Comparison of ENCODE assay signal across 21 cellular contexts in genomic region chr15:98528056-98528725, GRCh38.
"Had no signal": no experiment of that assay in that cellular context is flagged by ENCODE, and none has a peak within 500 bp of the region (broad histone marks: within the 10 kb centered on the region; RNA-seq: fewer than 3 reads in every experiment).

No MANE protein-coding gene starts in this region.

- H3K4me3 ChIP-seq: coronary artery, hepatocyte, lung, smooth muscle cell, thyroid gland had no signal

- H3K9me3 ChIP-seq: thyroid gland had no signal

- FAIRE-seq: endothelial cell of umbilical vein, kidney, urothelium cell line had no signal

- H3K79me2 ChIP-seq: hepatocyte had no signal

- H3K4me1 ChIP-seq: thyroid gland had no signal

- H2AFZ ChIP-seq: hepatocyte had no signal

- H3K27ac ChIP-seq: coronary artery, hepatocyte, thyroid gland had no signal

- H3K4me2 ChIP-seq: hepatocyte, smooth muscle cell had no signal

- H3K27me3 ChIP-seq: thyroid gland had no signal

- H3K36me3 ChIP-seq: thyroid gland had no signal

- ATAC-seq: left ventricle myocardium superior; naive thymus-derived CD4-positive, alpha-beta T cell; right cardiac atrium had no signal

- DNase-seq: effector CD4-positive, alpha-beta T cell; endodermal cell; erythroblast; foreskin melanocyte; kidney; left cardiac atrium; left ventricle myocardium superior; mesendoderm; naive thymus-derived CD4-positive, alpha-beta T cell; nephron progenitor cell; posterior cingulate gyrus; right cardiac atrium; stimulated activated CD4-positive, alpha-beta T cell treated with anti-CD3 and anti-CD28 coated beads, Interleukin-2, amount 100 ng/mL, for 48 hours; stimulated activated naive CD4-positive, alpha-beta T cell treated with Interleukin-2 at 50 U/mL for 16 hours; thyroid gland had no signal
